Comparison of ENCODE assay signal across 8 cellular contexts in genomic region chr11:12746593-12747097, GRCh38.
A peak's percentile ranks its signal among the peaks of the same experiment; 100 is the strongest.
DNase-seq lines count a peak whose midpoint lies in the region; ATAC-seq and TF ChIP-seq lines count a peak whose summit lies in the region.

No MANE protein-coding gene starts in this region.

- DNase-seq in DMS79 treated with DMSO at 0.1 percent for 48 hours (lab: John Stamatoyannopoulos, UW) (peak; percentile 88), NCI-H2107 (lab: John Stamatoyannopoulos, UW) (peak; percentile 87), body of pancreas (peak; percentile 17 to 50 (median 44)), mesendoderm (peak; percentile 98), natural killer cell (no peak), epidermal melanocyte (ENCODE audit: insufficient read length, low spot score) (no peak), T-helper 2 cell (no peak)
- no peak for DNase-seq in activated naive CD4-positive, alpha-beta T cell treated with Interleukin-2 at 50 U/mL for 16 hours

- peaks cover 73% of the 10 kb centered on the region for H3K79me2 ChIP-seq in mesendoderm (ENCODE audit: control insufficient read depth, insufficient read depth, low read length)

- H3K9me3 Mint-ChIP-seq in natural killer cell = no peaks in the 10 kb centered on the region

- H3K27ac ChIP-seq in body of pancreas = peak overlapping the region in 3 of 4 donors; percentile 4 to 28 (median 25)
- peak overlapping the region; percentile 47 for H3K27ac ChIP-seq in mesendoderm (ENCODE audit: low read depth, low read length)

- H3K27me3 ChIP-seq in body of pancreas (no peaks in the 10 kb centered on the region), mesendoderm (ENCODE audit: insufficient read depth, low read length, poor library complexity) (no peaks in the 10 kb centered on the region)

- no peak for TF ChIP-seq CTCF in body of pancreas (IDR thresholded peaks at IDR 0.05)
- no peak for TF ChIP-seq CTCF in natural killer cell (IDR thresholded peaks at IDR 0.05)

- H3K4me1 Mint-ChIP-seq in natural killer cell = no peaks in the 10 kb centered on the region

- no peak overlapping the region for H3K18ac ChIP-seq in mesendoderm (ENCODE audit: low read length)

- H3K23ac ChIP-seq in mesendoderm (ENCODE audit: low read length) = no peak overlapping the region

- no peak overlapping the region for H3K4me3 ChIP-seq in body of pancreas
- no peak overlapping the region for H3K4me3 ChIP-seq in mesendoderm (ENCODE audit: low read length)

- no peak overlapping the region for H2BK5ac ChIP-seq in mesendoderm (ENCODE audit: low read length)

- ATAC-seq in body of pancreas (peak; percentile 48), natural killer cell (no peak)

- H3K4me2 ChIP-seq in mesendoderm (ENCODE audit: low read length) = no peak overlapping the region

- H3K9ac ChIP-seq in mesendoderm (ENCODE audit: low read length) = peak overlapping the region; percentile 7

- H4K5ac ChIP-seq in mesendoderm (ENCODE audit: low read length) = no peak overlapping the region

- H2BK15ac ChIP-seq in mesendoderm (replicated peaks; ENCODE audit: low read depth) = no peak overlapping the region

- H2AK5ac ChIP-seq in mesendoderm (ENCODE audit: low read length) = no peak overlapping the region

- peaks cover 23% of the 10 kb centered on the region for H3K4me1 ChIP-seq in body of pancreas
- peaks cover 15% of the 10 kb centered on the region for H3K4me1 ChIP-seq in mesendoderm (ENCODE audit: control insufficient read depth, low read depth, low read length)

- whole genome bisulfite sequencing in body of pancreas, 2 donors = 61 to 68% methylated on average over 6 of the region's 6 CpGs
- no CpG with 5 or more reads among the region's 6 CpGs for WGBS in mesendoderm (ENCODE audit: extremely low coverage, insufficient coverage, low lambda C conversion rate)

- no peak overlapping the region for H3K27ac Mint-ChIP-seq in natural killer cell

- H3K56ac ChIP-seq in mesendoderm (ENCODE audit: low read length) = peak overlapping the region; percentile 38

- peaks cover 6 to 14% of the 10 kb centered on the region in 2 donors for H3K27me3 Mint-ChIP-seq in natural killer cell (ENCODE audit: low read depth in 2 of 2)

- H3K36me3 ChIP-seq in body of pancreas (replicated peaks in 1 of 2; ENCODE audit: insufficient read depth in 1 of 2, low read depth in 2 of 2) (no peaks in the 10 kb centered on the region), mesendoderm (ENCODE audit: control insufficient read depth, insufficient read depth, low read length) (no peaks in the 10 kb centered on the region)

- peaks cover 25% of the 10 kb centered on the region for H3K79me1 ChIP-seq in mesendoderm (ENCODE audit: low read length)

- no peaks in the 10 kb centered on the region for H3K9me3 ChIP-seq in body of pancreas

- no peak for TF ChIP-seq POLR2A in body of pancreas (IDR thresholded peaks at IDR 0.05)

- H2BK120ac ChIP-seq in mesendoderm (ENCODE audit: low read depth, low read length) = no peak overlapping the region

- H3K4ac ChIP-seq in mesendoderm (ENCODE audit: low read depth, low read length) = no peak overlapping the region

- no peak overlapping the region for H3K4me3 Mint-ChIP-seq in natural killer cell

- H3K36me3 Mint-ChIP-seq in natural killer cell = no peaks in the 10 kb centered on the region

- intact Hi-C loops in body of pancreas (cut with DNase I) = no loop called here
- intact Hi-C loops in natural killer cell (cut with micrococcal nuclease) = no loop called here

- H4K8ac ChIP-seq in mesendoderm (ENCODE audit: low read depth, low read length) = no peak overlapping the region

Comparison
In these comparisons a context has a peak if more than half of its experiments do, and no peak if none do; other contexts are left out.
1. DNase-seq: peak in DMS79 treated with DMSO at 0.1 percent for 48 hours (single experiment), NCI-H2107 (single experiment), body of pancreas (4 of 4) and mesendoderm (single experiment); none in natural killer cell (single experiment), activated naive CD4-positive, alpha-beta T cell treated with Interleukin-2 at 50 U/mL for 16 hours (single experiment), epidermal melanocyte (single experiment) and T-helper 2 cell (0 of 5).